Comparison of ENCODE assay signal across 8 cellular contexts in the genomic region with DNA sequence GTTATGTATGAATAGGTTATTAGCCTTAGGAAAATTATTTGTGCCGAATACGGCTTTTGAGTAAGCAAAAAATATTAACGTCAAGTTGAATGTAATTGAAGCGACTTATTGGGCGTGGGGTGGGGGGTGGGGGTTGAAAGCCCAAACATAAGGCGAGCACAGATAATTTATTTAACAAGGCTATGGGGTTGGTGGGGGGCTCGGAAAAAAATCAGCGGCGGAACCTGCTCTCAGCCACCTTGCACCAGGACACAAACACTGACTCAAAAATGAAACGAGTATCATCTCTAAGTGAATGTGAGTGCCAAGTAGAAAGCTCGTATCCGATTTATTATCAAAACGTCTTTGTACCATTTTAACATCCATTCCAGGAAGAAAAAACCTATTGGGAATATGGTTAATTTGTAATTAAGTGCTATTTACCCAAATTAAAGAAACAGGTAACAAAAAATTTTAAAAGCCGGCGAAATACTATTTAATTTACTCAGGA. TPM values are rescaled to one million over a fixed set of nuclear protein-coding genes. Genes with fewer than 3 reads are reported as not detected.
DNase-seq lines count a peak whose midpoint lies in the region; ATAC-seq and TF ChIP-seq lines count a peak whose summit lies in the region.

No MANE protein-coding gene starts in this region.

- H3K36me3 ChIP-seq in iPS DF 6.9 (ENCODE audit: control insufficient read depth, insufficient read depth, low read length) (no peaks in the 10 kb centered on the region), spleen (no peaks in the 10 kb centered on the region)

- CTCF ChIA-PET in activated CD8-positive, alpha-beta T cell treated with anti-CD3 and anti-CD28 coated beads for 36 hours (lab: Charles Lee), result interaction anchor here (0.6 to 2.5 kb wide), 4 partner anchors 10 to 394 kb away, joined by 3 to 13 read pairs (median 3); partner anchors contain the start of gene PGRMC2

- H3K4me3 Mint-ChIP-seq in activated CD8-positive, alpha-beta T cell treated with anti-CD3 and anti-CD28 coated beads for 36 hours, result peak overlapping the region; percentile 80

- intact Hi-C loops in cardiac septum (cut with DNase I), result loop anchor here (5.0 kb wide), 1 partner anchor 227 kb away; the partner anchor contains the start of gene PGRMC2
- intact Hi-C loops in Right ventricle myocardium inferior (cut with DNase I), result loop anchor here (2.0 to 10.0 kb wide), 3 partner anchors 93 to 275 kb away; partner anchors contain the start of genes ABHD18, HSPA4L, MFSD8 and PLK4
- intact Hi-C loops in activated CD8-positive, alpha-beta T cell treated with anti-CD3 and anti-CD28 coated beads for 36 hours (cut with micrococcal nuclease), result loop anchor here (5.0 kb wide), 2 partner anchors 93 to 227 kb away; partner anchors contain the start of genes ABHD18, MFSD8 and PGRMC2
- intact Hi-C loops in spleen (cut with DNase I; ENCODE audit: low total_unique reads), result loop anchor here (10.0 kb wide), 1 partner anchor 95 kb away; the partner anchor contains the start of genes ABHD18 and MFSD8

- H3K27me3 ChIP-seq in iPS DF 6.9 (ENCODE audit: control insufficient read depth, insufficient read depth, low read length) (no peaks in the 10 kb centered on the region), spleen (replicated peaks in 1 of 7) (no peaks in the 10 kb centered on the region)

- POLR2A ChIA-PET in activated CD8-positive, alpha-beta T cell treated with anti-CD3 and anti-CD28 coated beads for 36 hours (lab: Charles Lee), result interaction anchor here (0.6 to 2.8 kb wide), 7 partner anchors 9 to 277 kb away, joined by 3 to 17 read pairs (median 7); partner anchors contain the start of genes ABHD18, HSPA4L, MFSD8 and PLK4

- no peaks in the 10 kb centered on the region for H3K36me3 Mint-ChIP-seq in activated CD8-positive, alpha-beta T cell treated with anti-CD3 and anti-CD28 coated beads for 36 hours (ENCODE audit: low read depth)

- WGBS in iPS DF 6.9 (ENCODE audit: insufficient coverage, insufficient read length), result no CpG with 5 or more reads among the region's 15 CpGs
- 40 to 53% (median 47%) methylated on average over 15 of the region's 15 CpGs for WGBS in spleen, 5 donors

- H3K4me3 ChIP-seq in iPS DF 6.9 (ENCODE audit: low read length) (peak overlapping the region; percentile 57; the same call in 1 of the 2 replicates), spleen (peak overlapping the region; percentile 57 to 88 (median 70))

- no peaks in the 10 kb centered on the region for H3K9me3 ChIP-seq in iPS DF 6.9 (ENCODE audit: control insufficient read depth, insufficient read depth, low read length)
- no peaks in the 10 kb centered on the region for H3K9me3 ChIP-seq in spleen

- H3K4me1 ChIP-seq in iPS DF 6.9 (ENCODE audit: control insufficient read depth, insufficient read depth, low read length) (no peaks in the 10 kb centered on the region), spleen (peaks cover 4 to 23% (median 17%) of the 10 kb centered on the region in 6 donors)

- TF ChIP-seq CTCF in activated CD8-positive, alpha-beta T cell treated with anti-CD3 and anti-CD28 coated beads for 36 hours (IDR thresholded peaks at IDR 0.05), result no peak
- TF ChIP-seq CTCF in spleen (IDR thresholded peaks at IDR 0.05 in 8 of 11, conservative IDR thresholded peaks at IDR 0.05 in 3 of 11), result no peak

- no peaks in the 10 kb centered on the region for H3K27me3 Mint-ChIP-seq in activated CD8-positive, alpha-beta T cell treated with anti-CD3 and anti-CD28 coated beads for 36 hours

- no peak overlapping the region for H3K27ac ChIP-seq in iPS DF 6.9 (ENCODE audit: low read length)
- H3K27ac ChIP-seq in spleen, result peak overlapping the region; percentile 86 to 97 (median 96)

- no peak for ATAC-seq in Right ventricle myocardium inferior
- ATAC-seq in activated CD8-positive, alpha-beta T cell treated with anti-CD3 and anti-CD28 coated beads for 36 hours, result no peak
- no peak for ATAC-seq in GM18519 (IDR thresholded peaks at IDR 0.05; ENCODE audit: low FRiP score, unreplicated experiment)
- no peak for ATAC-seq in HG03520 (IDR thresholded peaks at IDR 0.05; ENCODE audit: unreplicated experiment)

- DNase-seq in cardiac septum (ENCODE audit: low spot score) (peak; percentile 63), Right ventricle myocardium inferior (ENCODE audit: missing footprints) (no peak), iPS DF 6.9 (ENCODE audit: low read depth, low spot score) (no peak), spleen (no peak), NCI-H1092 treated with DMSO at 0.1 percent for 48 hours (lab: John Stamatoyannopoulos, UW) (no peak)
- peak; percentile 7 for DNase-seq in activated CD8-positive, alpha-beta T cell treated with anti-CD3 and anti-CD28 coated beads for 36 hours

- peak overlapping the region; percentile 94 for H3K27ac Mint-ChIP-seq in activated CD8-positive, alpha-beta T cell treated with anti-CD3 and anti-CD28 coated beads for 36 hours

- TF ChIP-seq POLR2A in spleen (IDR thresholded peaks at IDR 0.05), result no peak

- no peaks in the 10 kb centered on the region for H3K9me3 Mint-ChIP-seq in activated CD8-positive, alpha-beta T cell treated with anti-CD3 and anti-CD28 coated beads for 36 hours

- H3K4me1 Mint-ChIP-seq in activated CD8-positive, alpha-beta T cell treated with anti-CD3 and anti-CD28 coated beads for 36 hours (ENCODE audit: low read depth), result peaks cover 17% of the 10 kb centered on the region

RNA-seq across cellular contexts. Expression of gene LARP1B, which starts 0.9 kb away (rescaled TPM):
- total RNA-seq in cardiac septum (24.2 TPM), Right ventricle myocardium inferior (15.4 TPM), spleen (10 to 100 TPM in 6 of 7 donors, 1 to 10 TPM in 1; 8.5 to 17.8 (median 12.2) TPM)
- 10 to 100 TPM; 23.8 to 23.9 TPM for total RNA-seq in activated CD8-positive, alpha-beta T cell treated with anti-CD3 and anti-CD28 coated beads for 36 hours
- polyA plus RNA-seq in spleen, result 1 to 10 TPM; 3.7 to 6.0 (median 4.8) TPM

Comparison
In these comparisons a context has a peak if more than half of its experiments do, and no peak if none do; other contexts are left out.
1. DNase-seq: peak in cardiac septum (single experiment) and activated CD8-positive, alpha-beta T cell treated with anti-CD3 and anti-CD28 coated beads for 36 hours (single experiment); none in Right ventricle myocardium inferior (single experiment), iPS DF 6.9 (single experiment), spleen (single experiment) and NCI-H1092 treated with DMSO at 0.1 percent for 48 hours (single experiment).